8 cellular contexts compared by ENCODE assay signal in the genomic region with DNA sequence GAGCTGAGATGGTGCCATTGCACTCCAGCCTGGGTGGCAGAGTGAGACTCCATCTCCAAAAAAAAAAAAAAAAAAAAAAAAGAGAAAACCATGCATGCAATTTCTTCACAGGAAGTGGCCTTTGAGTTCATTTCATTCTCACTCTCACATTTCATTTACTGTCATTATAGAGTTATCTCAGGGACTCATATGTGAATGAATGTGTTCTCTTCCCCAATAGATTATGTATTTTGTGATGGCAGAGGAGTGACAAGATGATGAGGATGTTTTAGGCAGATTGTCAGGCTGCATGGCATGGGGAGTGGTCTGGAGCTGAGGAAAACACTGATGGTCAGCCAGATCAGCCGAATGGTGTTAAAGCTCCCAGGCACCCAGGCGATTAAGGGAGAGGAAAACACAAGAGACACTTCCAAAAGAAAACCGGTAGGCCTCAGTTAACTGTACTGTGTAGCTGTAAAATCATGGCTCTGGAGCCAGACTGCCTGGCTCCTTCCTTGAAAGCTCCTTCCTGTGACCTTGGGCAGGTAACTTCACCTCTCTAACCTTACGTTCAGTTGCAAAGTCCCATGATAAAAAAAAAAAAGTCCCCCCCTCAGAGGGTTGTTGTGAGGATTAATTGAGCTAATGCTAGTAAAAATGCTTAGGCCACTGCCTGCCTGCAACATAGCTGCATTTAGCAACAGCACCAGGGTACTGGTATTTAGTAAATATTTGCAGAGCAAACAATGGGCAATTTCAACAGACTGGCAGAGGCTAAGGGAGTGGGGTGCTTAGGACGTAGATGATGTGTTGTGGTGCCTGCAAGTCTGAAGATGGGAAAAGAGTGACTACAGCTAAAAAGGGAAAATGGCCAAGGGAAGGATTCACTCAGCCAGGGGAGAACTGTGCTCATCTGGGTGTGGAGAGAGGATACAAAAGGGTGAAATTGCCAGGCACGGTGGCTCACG. TPM values are rescaled to one million over a fixed set of nuclear protein-coding genes. Genes with fewer than 3 reads are reported as not detected.
DNase-seq lines count a peak whose midpoint lies in the region; ATAC-seq and TF ChIP-seq lines count a peak whose summit lies in the region.
"Had no signal": no experiment of that assay in that cellular context is flagged by ENCODE, and none has a peak within 500 bp of the region (broad histone marks: within the 10 kb centered on the region; RNA-seq: fewer than 3 reads in every experiment).

No MANE protein-coding gene starts in this region.

- no peak overlapping the region for H3K4me3 Mint-ChIP-seq in activated CD4-positive, alpha-beta memory T cell treated with anti-CD3 and anti-CD28 coated beads for 36 hours
- H3K4me3 Mint-ChIP-seq in endothelial cell (ENCODE audit: unreplicated experiment), result no peak overlapping the region

- no peak for ATAC-seq in activated CD4-positive, CD25-positive, alpha-beta regulatory T cell treated with anti-CD3 and anti-CD28 coated beads, Interleukin-2, amount 50 U/mL, for 24 hours

- peaks cover 62% of the 10 kb centered on the region for H3K4me1 ChIP-seq in mucosa of stomach (ENCODE audit: control insufficient read depth, insufficient read depth, low read length)

- POLR2A ChIA-PET in activated CD4-positive, alpha-beta memory T cell treated with anti-CD3 and anti-CD28 coated beads for 36 hours (lab: Charles Lee), result interaction anchor here (1.4 to 1.7 kb wide), 2 partner anchors 8 to 9 kb away, joined by 3 to 5 read pairs; a partner anchor contains a TSS

- H3K9me3 ChIP-seq in mucosa of stomach (ENCODE audit: control insufficient read depth, low read length), result no peaks in the 10 kb centered on the region

- H3K36me3 Mint-ChIP-seq in activated CD4-positive, alpha-beta memory T cell treated with anti-CD3 and anti-CD28 coated beads for 36 hours, result peaks cover 2% of the 10 kb centered on the region
- H3K36me3 Mint-ChIP-seq in endothelial cell (ENCODE audit: low read depth, unreplicated experiment), result peaks cover 21% of the 10 kb centered on the region

- H3K36me3 ChIP-seq in mucosa of stomach (ENCODE audit: control insufficient read depth, insufficient read depth, low read length), result no peaks in the 10 kb centered on the region

- DNase-seq in DMS153 treated with DMSO at 0.1 percent for 48 hours (lab: John Stamatoyannopoulos, UW; ENCODE audit: unreplicated experiment) (peak; percentile 69), LNCaP clone FGC (ENCODE audit: low read depth) (peak; percentile 76), endothelial cell (ENCODE audit: low spot score) (no peak), NCI-H1930 (lab: John Stamatoyannopoulos, UW) (no peak)
- DNase-seq in activated CD4-positive, alpha-beta memory T cell treated with anti-CD3 and anti-CD28 coated beads for 36 hours, result no peak
- DNase-seq: GF-D8 had no signal

- H3K27me3 ChIP-seq in mucosa of stomach (ENCODE audit: control insufficient read depth, insufficient read depth, low read length), result no peaks in the 10 kb centered on the region

- H3K4me3 ChIP-seq in LNCaP clone FGC (ENCODE audit: low read depth, low read length), result no peak overlapping the region
- H3K4me3 ChIP-seq in mucosa of stomach (ENCODE audit: low read length), result no peak overlapping the region

- H3K9me3 Mint-ChIP-seq in activated CD4-positive, alpha-beta memory T cell treated with anti-CD3 and anti-CD28 coated beads for 36 hours, result no peaks in the 10 kb centered on the region
- no peaks in the 10 kb centered on the region for H3K9me3 Mint-ChIP-seq in endothelial cell (ENCODE audit: unreplicated experiment)

- CTCF ChIA-PET in activated CD4-positive, alpha-beta memory T cell treated with anti-CD3 and anti-CD28 coated beads for 36 hours (lab: Charles Lee), result interaction anchor here (1.2 to 1.4 kb wide), 2 partner anchors 49 to 117 kb away, joined by 4 to 5 read pairs; no protein-coding TSS in a partner anchor

- H3K27me3 Mint-ChIP-seq in activated CD4-positive, alpha-beta memory T cell treated with anti-CD3 and anti-CD28 coated beads for 36 hours, result no peaks in the 10 kb centered on the region
- H3K27me3 Mint-ChIP-seq in endothelial cell (ENCODE audit: unreplicated experiment), result peaks cover 11% of the 10 kb centered on the region

- intact Hi-C loops in activated CD4-positive, alpha-beta memory T cell treated with anti-CD3 and anti-CD28 coated beads for 36 hours (cut with micrococcal nuclease), result no loop called here

- peak overlapping the region; percentile 12 for H3K9ac ChIP-seq in mucosa of stomach (ENCODE audit: low read length)

- H3K27ac Mint-ChIP-seq in activated CD4-positive, alpha-beta memory T cell treated with anti-CD3 and anti-CD28 coated beads for 36 hours, result peak overlapping the region; percentile 76
- H3K27ac Mint-ChIP-seq in endothelial cell (ENCODE audit: unreplicated experiment), result no peak overlapping the region

- TF ChIP-seq CTCF in LNCaP clone FGC (IDR thresholded peaks at IDR 0.05; ENCODE audit: control insufficient read depth, extremely low read depth, insufficient read depth) (no peak), endothelial cell (IDR thresholded peaks at IDR 0.05; ENCODE audit: unreplicated experiment) (no peak)

- H3K4me1 Mint-ChIP-seq in activated CD4-positive, alpha-beta memory T cell treated with anti-CD3 and anti-CD28 coated beads for 36 hours (ENCODE audit: low read depth), result peaks cover 40% of the 10 kb centered on the region
- peaks cover 14% of the 10 kb centered on the region for H3K4me1 Mint-ChIP-seq in endothelial cell (ENCODE audit: unreplicated experiment)

RNA-seq across cellular contexts. Expression of a gene that starts 6.9 kb away (rescaled TPM):
- 1 to 10 TPM; 5.1 to 5.3 TPM for total RNA-seq in activated CD4-positive, alpha-beta memory T cell treated with anti-CD3 and anti-CD28 coated beads for 36 hours
- total RNA-seq in endothelial cell (ENCODE audit: unreplicated experiment), result 25.6 TPM

RNA-seq across cellular contexts. Expression of a gene that starts 8.6 kb away (rescaled TPM):
- total RNA-seq in activated CD4-positive, alpha-beta memory T cell treated with anti-CD3 and anti-CD28 coated beads for 36 hours, result 1 to 10 TPM; 2.1 TPM
- 8.0 TPM for total RNA-seq in endothelial cell (ENCODE audit: unreplicated experiment)

RNA-seq across cellular contexts. Expression of a gene that starts 35.2 kb away (rescaled TPM):
- total RNA-seq in activated CD4-positive, alpha-beta memory T cell treated with anti-CD3 and anti-CD28 coated beads for 36 hours, result 10 to 100 TPM; 53.2 to 54.2 TPM
- total RNA-seq in endothelial cell (ENCODE audit: unreplicated experiment), result 19.8 TPM

Comparison
In these comparisons a context has a peak if more than half of its experiments do, and no peak if none do; other contexts are left out.
1. DNase-seq: peak in DMS153 treated with DMSO at 0.1 percent for 48 hours (single experiment) and LNCaP clone FGC (single experiment); none in activated CD4-positive, alpha-beta memory T cell treated with anti-CD3 and anti-CD28 coated beads for 36 hours (single experiment), endothelial cell (single experiment) and NCI-H1930 (0 of 2).